Comparison of ENCODE assay signal across 1 cellular context in the genomic region with DNA sequence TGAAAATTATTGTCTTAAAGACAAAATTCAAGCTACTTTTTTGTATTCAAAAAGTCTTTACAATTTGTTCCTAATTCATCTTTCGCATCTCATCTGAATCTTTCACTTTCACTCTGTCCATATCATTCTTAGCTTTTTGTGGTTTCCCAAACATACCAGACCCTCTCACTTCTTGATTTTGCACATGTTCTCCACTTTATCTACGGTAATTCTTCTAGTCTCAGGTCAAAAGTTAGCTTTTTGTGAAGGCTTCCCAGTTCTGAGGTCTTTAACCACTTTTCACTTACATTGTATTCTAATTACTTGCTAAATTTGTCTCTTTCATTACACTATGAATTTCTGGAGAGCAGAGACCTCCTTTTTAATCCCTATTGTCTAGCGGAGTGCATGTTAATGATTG.
TF ChIP-seq lines count a peak whose summit lies in the region.

No MANE protein-coding gene starts in this region.

TF ChIP-seq in GM12878, 131 proteins besides CTCF, POLR2A, EP300 and RAD21 (continued from another document):
- TF ChIP-seq, protein P1, sequence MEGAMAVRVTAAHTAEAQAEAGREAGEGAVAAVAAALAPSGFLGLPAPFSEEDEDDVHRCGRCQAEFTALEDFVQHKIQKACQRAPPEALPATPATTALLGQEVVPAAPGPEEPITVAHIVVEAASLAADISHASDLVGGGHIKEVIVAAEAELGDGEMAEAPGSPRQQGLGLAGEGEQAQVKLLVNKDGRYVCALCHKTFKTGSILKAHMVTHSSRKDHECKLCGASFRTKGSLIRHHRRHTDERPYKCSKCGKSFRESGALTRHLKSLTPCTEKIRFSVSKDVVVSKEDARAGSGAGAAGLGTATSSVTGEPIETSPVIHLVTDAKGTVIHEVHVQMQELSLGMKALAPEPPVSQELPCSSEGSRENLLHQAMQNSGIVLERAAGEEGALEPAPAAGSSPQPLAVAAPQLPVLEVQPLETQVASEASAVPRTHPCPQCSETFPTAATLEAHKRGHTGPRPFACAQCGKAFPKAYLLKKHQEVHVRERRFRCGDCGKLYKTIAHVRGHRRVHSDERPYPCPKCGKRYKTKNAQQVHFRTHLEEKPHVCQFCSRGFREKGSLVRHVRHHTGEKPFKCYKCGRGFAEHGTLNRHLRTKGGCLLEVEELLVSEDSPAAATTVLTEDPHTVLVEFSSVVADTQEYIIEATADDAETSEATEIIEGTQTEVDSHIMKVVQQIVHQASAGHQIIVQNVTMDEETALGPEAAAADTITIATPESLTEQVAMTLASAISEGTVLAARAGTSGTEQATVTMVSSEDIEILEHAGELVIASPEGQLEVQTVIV (IDR thresholded peaks at IDR 0.05; ENCODE audit: borderline replicate concordance, partially characterized antibody): no peak
- TF ChIP-seq PAX8 (IDR thresholded peaks at IDR 0.05) (no peak), JUNB (IDR thresholded peaks at IDR 0.05) (0 out of 2 replicates have a peak, but pooled peaks have one; percentile 17), ZNF24 (IDR thresholded peaks at IDR 0.05) (0 out of 2 replicates have a peak, but pooled peaks have one; percentile 26), MTA2 (IDR thresholded peaks at IDR 0.05; ENCODE audit: low read depth) (peak; percentile 86), FOXK2 (IDR thresholded peaks at IDR 0.05) (no peak), ZNF217 (IDR thresholded peaks at IDR 0.05) (peak; percentile 85; the same call in 1 of the 2 replicates), BHLHE40 (IDR thresholded peaks at IDR 0.05; ENCODE audit: borderline replicate concordance in 1 of 2, low read depth in 2 of 2, low read length in 1 of 2) (peak in 1 of 2 experiments; percentile 56; a peak in 1 of 4 replicates), ATF7 (IDR thresholded peaks at IDR 0.05; ENCODE audit: low read depth) (peak; percentile 47; the same call in 1 of the 2 replicates), RUNX3 (IDR thresholded peaks at IDR 0.05; ENCODE audit: low read length) (peak; percentile 93), IKZF2 (IDR thresholded peaks at IDR 0.05) (peak; percentile 74 to 80), NFIC (IDR thresholded peaks at IDR 0.05; ENCODE audit: low read depth, low read length) (peak; percentile 54; the same call in 1 of the 2 replicates), MYB (IDR thresholded peaks at IDR 0.05; ENCODE audit: borderline replicate concordance, low read depth, low read length) (no peak), MEF2B (IDR thresholded peaks at IDR 0.05; ENCODE audit: partially characterized antibody, poor library complexity, severe bottlenecking) (peak; percentile 80), SPI1 (IDR thresholded peaks at IDR 0.05; ENCODE audit: borderline replicate concordance, insufficient read depth, low read depth, low read length) (peak; percentile 75), NR2F1 (conservative IDR thresholded peaks at IDR 0.05) (peak; percentile 74), IRF4 (IDR thresholded peaks at IDR 0.05; ENCODE audit: low read depth, low read length) (0 out of 2 replicates have a peak, but pooled peaks have one; percentile 36), SMAD1 (IDR thresholded peaks at IDR 0.05; ENCODE audit: low read depth, partially characterized antibody) (peak; percentile 41)
- TF ChIP-seq, protein P2, sequence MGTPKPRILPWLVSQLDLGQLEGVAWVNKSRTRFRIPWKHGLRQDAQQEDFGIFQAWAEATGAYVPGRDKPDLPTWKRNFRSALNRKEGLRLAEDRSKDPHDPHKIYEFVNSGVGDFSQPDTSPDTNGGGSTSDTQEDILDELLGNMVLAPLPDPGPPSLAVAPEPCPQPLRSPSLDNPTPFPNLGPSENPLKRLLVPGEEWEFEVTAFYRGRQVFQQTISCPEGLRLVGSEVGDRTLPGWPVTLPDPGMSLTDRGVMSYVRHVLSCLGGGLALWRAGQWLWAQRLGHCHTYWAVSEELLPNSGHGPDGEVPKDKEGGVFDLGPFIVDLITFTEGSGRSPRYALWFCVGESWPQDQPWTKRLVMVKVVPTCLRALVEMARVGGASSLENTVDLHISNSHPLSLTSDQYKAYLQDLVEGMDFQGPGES (IDR thresholded peaks at IDR 0.05): no peak
- TF ChIP-seq, protein P3, sequence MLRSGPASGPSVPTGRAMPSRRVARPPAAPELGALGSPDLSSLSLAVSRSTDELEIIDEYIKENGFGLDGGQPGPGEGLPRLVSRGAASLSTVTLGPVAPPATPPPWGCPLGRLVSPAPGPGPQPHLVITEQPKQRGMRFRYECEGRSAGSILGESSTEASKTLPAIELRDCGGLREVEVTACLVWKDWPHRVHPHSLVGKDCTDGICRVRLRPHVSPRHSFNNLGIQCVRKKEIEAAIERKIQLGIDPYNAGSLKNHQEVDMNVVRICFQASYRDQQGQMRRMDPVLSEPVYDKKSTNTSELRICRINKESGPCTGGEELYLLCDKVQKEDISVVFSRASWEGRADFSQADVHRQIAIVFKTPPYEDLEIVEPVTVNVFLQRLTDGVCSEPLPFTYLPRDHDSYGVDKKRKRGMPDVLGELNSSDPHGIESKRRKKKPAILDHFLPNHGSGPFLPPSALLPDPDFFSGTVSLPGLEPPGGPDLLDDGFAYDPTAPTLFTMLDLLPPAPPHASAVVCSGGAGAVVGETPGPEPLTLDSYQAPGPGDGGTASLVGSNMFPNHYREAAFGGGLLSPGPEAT (IDR thresholded peaks at IDR 0.05; ENCODE audit: low read depth): peak; percentile 51; the same call in 1 of the 2 replicates
- TF ChIP-seq, protein P4, sequence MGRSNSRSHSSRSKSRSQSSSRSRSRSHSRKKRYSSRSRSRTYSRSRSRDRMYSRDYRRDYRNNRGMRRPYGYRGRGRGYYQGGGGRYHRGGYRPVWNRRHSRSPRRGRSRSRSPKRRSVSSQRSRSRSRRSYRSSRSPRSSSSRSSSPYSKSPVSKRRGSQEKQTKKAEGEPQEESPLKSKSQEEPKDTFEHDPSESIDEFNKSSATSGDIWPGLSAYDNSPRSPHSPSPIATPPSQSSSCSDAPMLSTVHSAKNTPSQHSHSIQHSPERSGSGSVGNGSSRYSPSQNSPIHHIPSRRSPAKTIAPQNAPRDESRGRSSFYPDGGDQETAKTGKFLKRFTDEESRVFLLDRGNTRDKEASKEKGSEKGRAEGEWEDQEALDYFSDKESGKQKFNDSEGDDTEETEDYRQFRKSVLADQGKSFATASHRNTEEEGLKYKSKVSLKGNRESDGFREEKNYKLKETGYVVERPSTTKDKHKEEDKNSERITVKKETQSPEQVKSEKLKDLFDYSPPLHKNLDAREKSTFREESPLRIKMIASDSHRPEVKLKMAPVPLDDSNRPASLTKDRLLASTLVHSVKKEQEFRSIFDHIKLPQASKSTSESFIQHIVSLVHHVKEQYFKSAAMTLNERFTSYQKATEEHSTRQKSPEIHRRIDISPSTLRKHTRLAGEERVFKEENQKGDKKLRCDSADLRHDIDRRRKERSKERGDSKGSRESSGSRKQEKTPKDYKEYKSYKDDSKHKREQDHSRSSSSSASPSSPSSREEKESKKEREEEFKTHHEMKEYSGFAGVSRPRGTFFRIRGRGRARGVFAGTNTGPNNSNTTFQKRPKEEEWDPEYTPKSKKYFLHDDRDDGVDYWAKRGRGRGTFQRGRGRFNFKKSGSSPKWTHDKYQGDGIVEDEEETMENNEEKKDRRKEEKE (IDR thresholded peaks at IDR 0.05): no peak
- TF ChIP-seq, protein P5, sequence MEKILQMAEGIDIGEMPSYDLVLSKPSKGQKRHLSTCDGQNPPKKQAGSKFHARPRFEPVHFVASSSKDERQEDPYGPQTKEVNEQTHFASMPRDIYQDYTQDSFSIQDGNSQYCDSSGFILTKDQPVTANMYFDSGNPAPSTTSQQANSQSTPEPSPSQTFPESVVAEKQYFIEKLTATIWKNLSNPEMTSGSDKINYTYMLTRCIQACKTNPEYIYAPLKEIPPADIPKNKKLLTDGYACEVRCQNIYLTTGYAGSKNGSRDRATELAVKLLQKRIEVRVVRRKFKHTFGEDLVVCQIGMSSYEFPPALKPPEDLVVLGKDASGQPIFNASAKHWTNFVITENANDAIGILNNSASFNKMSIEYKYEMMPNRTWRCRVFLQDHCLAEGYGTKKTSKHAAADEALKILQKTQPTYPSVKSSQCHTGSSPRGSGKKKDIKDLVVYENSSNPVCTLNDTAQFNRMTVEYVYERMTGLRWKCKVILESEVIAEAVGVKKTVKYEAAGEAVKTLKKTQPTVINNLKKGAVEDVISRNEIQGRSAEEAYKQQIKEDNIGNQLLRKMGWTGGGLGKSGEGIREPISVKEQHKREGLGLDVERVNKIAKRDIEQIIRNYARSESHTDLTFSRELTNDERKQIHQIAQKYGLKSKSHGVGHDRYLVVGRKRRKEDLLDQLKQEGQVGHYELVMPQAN (conservative IDR thresholded peaks at IDR 0.05): no peak
